ENCODE assay signal across 8 cellular contexts in the genomic region with DNA sequence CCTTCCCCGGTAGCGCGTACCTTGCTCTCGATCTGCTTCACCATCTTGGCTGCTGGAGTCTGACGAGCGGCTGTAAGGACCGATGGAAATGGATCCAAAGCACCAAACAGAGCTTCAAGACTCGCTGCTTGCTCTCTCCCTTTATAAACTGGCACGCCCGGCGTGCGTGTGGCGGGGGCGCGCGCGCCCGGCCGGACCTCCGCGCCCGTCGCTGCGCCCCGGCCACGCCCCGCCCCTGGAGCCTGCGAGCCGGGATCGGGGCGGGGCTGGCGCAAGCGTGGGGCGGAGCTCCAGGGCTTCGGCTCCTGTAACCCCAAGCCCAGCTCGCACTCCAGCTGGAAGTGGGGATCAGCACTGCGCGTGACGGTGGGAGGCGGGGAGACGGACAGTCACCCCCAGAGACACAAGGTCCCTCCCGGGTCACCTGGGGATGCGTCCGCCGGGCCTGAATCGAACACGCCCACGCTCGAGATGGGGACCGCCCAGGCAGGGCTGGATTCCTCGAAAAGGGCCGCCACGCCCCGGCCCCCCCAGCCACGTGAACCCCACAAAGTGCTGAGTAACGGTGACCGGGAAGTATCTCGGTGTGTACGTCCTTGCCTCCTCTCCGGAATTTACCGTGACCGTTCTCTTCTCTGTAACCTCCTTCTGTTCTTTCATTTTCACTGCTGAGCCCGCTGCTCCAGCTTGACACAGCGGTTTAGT.
DNase-seq lines count a peak whose midpoint lies in the region; ATAC-seq lines count a peak whose summit lies in the region.

Gene TXN, minus strand, starts transcription at position 116 of the 705 bp plus-strand sequence. Its CDS starts 72 bp downstream, at position 44.

- H3K27me3 ChIP-seq in mucosa of rectum (ENCODE audit: control insufficient read depth in 2 of 2, insufficient read depth in 2 of 2, low read length in 2 of 2), result no peaks in the 10 kb centered on the region

- H3K36me3 ChIP-seq in mucosa of rectum (ENCODE audit: control insufficient read depth in 2 of 2, insufficient read depth in 2 of 2, low read length in 2 of 2), result no peaks in the 10 kb centered on the region

- H3K9ac ChIP-seq in mucosa of rectum (ENCODE audit: low read depth in 1 of 2, low read length in 2 of 2), result peak within 1 kb of the TSS; percentile 91 to 98

- peaks cover 37 to 45% of the 10 kb centered on the region in 2 donors for H3K4me1 ChIP-seq in mucosa of rectum (ENCODE audit: control insufficient read depth in 2 of 2, insufficient read depth in 2 of 2, low read length in 2 of 2)

- no peaks in the 10 kb centered on the region for H3K9me3 ChIP-seq in mucosa of rectum (ENCODE audit: control insufficient read depth in 2 of 2, low read length in 2 of 2)

- H3K27ac ChIP-seq in epithelial cell of prostate, result peak within 1 kb of the TSS; percentile 90
- H3K27ac ChIP-seq in mucosa of rectum (ENCODE audit: low read depth in 2 of 2, low read length in 2 of 2), result peak within 1 kb of the TSS; percentile 95 to 96

- DNase-seq in DMS 273 treated with DMSO at 0.1 percent for 48 hours (lab: John Stamatoyannopoulos, UW) (peak; percentile 54), HuH-7 (ENCODE audit: low spot score) (peak; percentile 77), OCI-M2 (lab: John Stamatoyannopoulos, UW; ENCODE audit: unreplicated experiment) (peak; percentile 49), activated T-cell treated with anti-CD3 and anti-CD28 coated beads for 4 hours (peak; percentile 75), epithelial cell of prostate (ENCODE audit: low read depth, low spot score) (peak; percentile 57)
- peak; percentile 92 for DNase-seq in stimulated activated CD8-positive, alpha-beta memory T cell treated with anti-CD3 and anti-CD28 coated beads, Interleukin-4, amount 100 ng/mL, for 48 hours

- ATAC-seq in GM21526 (IDR thresholded peaks at IDR 0.05; ENCODE audit: low FRiP score, unreplicated experiment), result peak; percentile 69

- peak within 1 kb of the TSS; percentile 80 to 98 for H3K4me3 ChIP-seq in mucosa of rectum (ENCODE audit: low read length in 2 of 2)

Comparison
In these comparisons a context has a peak if more than half of its experiments do, and no peak if none do; other contexts are left out.
1. Peak in every context shown above with its lines: DNase-seq, ATAC-seq, H3K4me3 ChIP-seq and H3K27ac ChIP-seq.